In genomic region chr17:65926599-65926998, GRCh38 we compare ENCODE assay signal across 27 cellular contexts.
"Had no signal": no experiment of that assay in that cellular context is flagged by ENCODE, and none has a peak within 500 bp of the region (broad histone marks: within the 10 kb centered on the region; RNA-seq: fewer than 3 reads in every experiment).

No MANE protein-coding gene starts in this region.

- H3K36me3 Mint-ChIP-seq: activated naive CD4-positive, alpha-beta T cell treated with anti-CD3 and anti-CD28 coated beads, Interleukin-2, amount 10 ng/mL, durations not matched to agents 7 days and 5 days; activated naive CD8-positive, alpha-beta T cell treated with anti-CD3 and anti-CD28 coated beads, Interleukin-2, amount 10 ng/mL, durations not matched to agents 7 days and 5 days had no signal

- FAIRE-seq: endometrium had no signal

- H3K4me3 Mint-ChIP-seq: activated CD4-positive, alpha-beta memory T cell treated with anti-CD3 and anti-CD28 coated beads for 36 hours; activated CD4-positive, alpha-beta T cell treated with anti-CD3 and anti-CD28 coated beads for 36 hours; activated CD4-positive, alpha-beta T cell treated with anti-CD3 and anti-CD28 coated beads, Interleukin-2, amount 10 ng/mL, durations not matched to agents 24 days and 14 days; activated naive CD4-positive, alpha-beta T cell treated with anti-CD3 and anti-CD28 coated beads, Interleukin-2, amount 10 ng/mL, durations not matched to agents 7 days and 5 days; activated naive CD8-positive, alpha-beta T cell treated with anti-CD3 and anti-CD28 coated beads, Interleukin-2, amount 10 ng/mL, durations not matched to agents 7 days and 5 days; activated T-cell treated with anti-CD3 and anti-CD28 coated beads, Interleukin-2, amount 50 U/mL, for 24 hours; activated T-cell treated with anti-CD3 and anti-CD28 coated beads, Interleukin-2, amount 50 U/mL, for 72 hours; brain had no signal

- H3K4me1 ChIP-seq: ascending aorta, breast epithelium, colonic mucosa had no signal

- H3K4me1 Mint-ChIP-seq: activated CD4-positive, alpha-beta T cell treated with anti-CD3 and anti-CD28 coated beads for 36 hours; activated CD4-positive, alpha-beta T cell treated with anti-CD3 and anti-CD28 coated beads, Interleukin-2, amount 10 ng/mL, durations not matched to agents 24 days and 14 days; activated naive CD4-positive, alpha-beta T cell treated with anti-CD3 and anti-CD28 coated beads, Interleukin-2, amount 10 ng/mL, durations not matched to agents 7 days and 5 days; activated naive CD8-positive, alpha-beta T cell treated with anti-CD3 and anti-CD28 coated beads, Interleukin-2, amount 10 ng/mL, durations not matched to agents 7 days and 5 days had no signal

- H3K9me3 ChIP-seq: ascending aorta, breast epithelium, colonic mucosa had no signal

- DNase-seq: activated CD4-positive, alpha-beta memory T cell treated with anti-CD3 and anti-CD28 coated beads for 36 hours; activated CD4-positive, alpha-beta T cell treated with anti-CD3 and anti-CD28 coated beads for 36 hours; activated CD4-positive, alpha-beta T cell treated with anti-CD3 and anti-CD28 coated beads, Interleukin-2, amount 10 ng/mL, durations not matched to agents 24 days and 14 days; activated CD4-positive, CD25-positive, alpha-beta regulatory T cell; activated CD4-positive, CD25-positive, alpha-beta regulatory T cell treated with anti-CD3 and anti-CD28 coated beads, Interleukin-2, amount 50 U/mL, for 72 hours; activated CD8-positive, alpha-beta memory T cell treated with anti-CD3 and anti-CD28 coated beads, Interleukin-2, amount 50 U/mL, for 48 hours; activated gamma-delta T cell; activated naive CD4-positive, alpha-beta T cell; activated naive CD4-positive, alpha-beta T cell treated with anti-CD3 and anti-CD28 coated beads, Interleukin-2, amount 10 ng/mL, durations not matched to agents 7 days and 5 days; activated naive CD8-positive, alpha-beta T cell treated with anti-CD3 and anti-CD28 coated beads, Interleukin-2, amount 10 ng/mL, durations not matched to agents 7 days and 5 days; activated T-cell treated with anti-CD3 and anti-CD28 coated beads for 4 hours; activated T-cell treated with anti-CD3 and anti-CD28 coated beads, Interleukin-2, amount 50 U/mL, for 24 hours; activated T-cell treated with anti-CD3 and anti-CD28 coated beads, Interleukin-2, amount 50 U/mL, for 72 hours; central memory CD4-positive, alpha-beta T cell; cerebellar nuclear complex; colonic mucosa; effector CD8-positive, alpha-beta T cell; foreskin fibroblast; head of caudate nucleus; T-helper 2 cell had no signal

- H3K27me3 ChIP-seq: ascending aorta, breast epithelium, cardiac muscle cell, colonic mucosa had no signal

- H3K36me3 ChIP-seq: ascending aorta, breast epithelium, cardiac muscle cell, colonic mucosa had no signal

- H3K27ac ChIP-seq: breast epithelium, cardiac muscle cell, colonic mucosa had no signal

- H3K9me3 Mint-ChIP-seq: activated CD4-positive, alpha-beta memory T cell treated with anti-CD3 and anti-CD28 coated beads for 36 hours; activated CD4-positive, alpha-beta T cell treated with anti-CD3 and anti-CD28 coated beads, Interleukin-2, amount 10 ng/mL, durations not matched to agents 24 days and 14 days; activated naive CD4-positive, alpha-beta T cell treated with anti-CD3 and anti-CD28 coated beads, Interleukin-2, amount 10 ng/mL, durations not matched to agents 7 days and 5 days; activated T-cell treated with anti-CD3 and anti-CD28 coated beads, Interleukin-2, amount 50 U/mL, for 24 hours had no signal

- ATAC-seq: activated CD4-positive, alpha-beta T cell treated with anti-CD3 and anti-CD28 coated beads for 36 hours; activated naive CD4-positive, alpha-beta T cell treated with anti-CD3 and anti-CD28 coated beads, Interleukin-2, amount 50 U/mL, for 72 hours; activated T-cell treated with anti-CD3 and anti-CD28 coated beads, Interleukin-2, amount 50 U/mL, for 72 hours; esophagus mucosa had no signal

- H3K4me3 ChIP-seq: ascending aorta, breast epithelium, cardiac muscle cell, colonic mucosa had no signal

- H3K27me3 Mint-ChIP-seq: activated CD4-positive, alpha-beta T cell treated with anti-CD3 and anti-CD28 coated beads for 36 hours; activated CD4-positive, alpha-beta T cell treated with anti-CD3 and anti-CD28 coated beads, Interleukin-2, amount 10 ng/mL, durations not matched to agents 24 days and 14 days; activated naive CD4-positive, alpha-beta T cell treated with anti-CD3 and anti-CD28 coated beads, Interleukin-2, amount 10 ng/mL, durations not matched to agents 7 days and 5 days; brain had no signal

- H3K27ac Mint-ChIP-seq: activated CD4-positive, alpha-beta memory T cell treated with anti-CD3 and anti-CD28 coated beads for 36 hours; activated CD4-positive, alpha-beta T cell treated with anti-CD3 and anti-CD28 coated beads for 36 hours; activated CD4-positive, alpha-beta T cell treated with anti-CD3 and anti-CD28 coated beads, Interleukin-2, amount 10 ng/mL, durations not matched to agents 24 days and 14 days; activated naive CD4-positive, alpha-beta T cell treated with anti-CD3 and anti-CD28 coated beads, Interleukin-2, amount 10 ng/mL, durations not matched to agents 7 days and 5 days; activated naive CD4-positive, alpha-beta T cell treated with anti-CD3 and anti-CD28 coated beads, Interleukin-2, amount 50 U/mL, for 72 hours; activated naive CD8-positive, alpha-beta T cell treated with anti-CD3 and anti-CD28 coated beads, Interleukin-2, amount 10 ng/mL, durations not matched to agents 7 days and 5 days; activated T-cell treated with anti-CD3 and anti-CD28 coated beads, Interleukin-2, amount 50 U/mL, for 24 hours; activated T-cell treated with anti-CD3 and anti-CD28 coated beads, Interleukin-2, amount 50 U/mL, for 72 hours had no signal
